19 cellular contexts compared by ENCODE assay signal in genomic region chr1:5566924-5567323, GRCh38.
"Had no signal": no experiment of that assay in that cellular context is flagged by ENCODE, and none has a peak within 500 bp of the region (broad histone marks: within the 10 kb centered on the region; RNA-seq: fewer than 3 reads in every experiment).

No MANE protein-coding gene starts in this region.

- H3K27ac ChIP-seq: RWPE1 had no signal

- H3K4me3 ChIP-seq: MG63 had no signal

- H3K9ac ChIP-seq: SK-N-SH had no signal

- H3K9me3 ChIP-seq: SK-N-SH had no signal

- H3K36me3 ChIP-seq: MG63 had no signal

- DNase-seq: Karpas-422, KG1, MG63, NCI-H1092 treated with DMSO at 0.1 percent for 48 hours, NCI-H1436, NCI-H187, NCI-H2029, NCI-H2081 treated with DMSO at 0.1 percent for 48 hours, NCI-H2171, NCI-H226, NCI-H446, NCI-H510A, NCI-H524 treated with DMSO at 0.1 percent for 48 hours, NCI-H69, NCI-H774, PC-3, SHP77, SK-N-SH had no signal

- H3K4me2 ChIP-seq: SK-N-SH had no signal

- H3K27me3 ChIP-seq: MG63 had no signal
